Comparison of ENCODE assay signal across 8 cellular contexts in the genomic region with DNA sequence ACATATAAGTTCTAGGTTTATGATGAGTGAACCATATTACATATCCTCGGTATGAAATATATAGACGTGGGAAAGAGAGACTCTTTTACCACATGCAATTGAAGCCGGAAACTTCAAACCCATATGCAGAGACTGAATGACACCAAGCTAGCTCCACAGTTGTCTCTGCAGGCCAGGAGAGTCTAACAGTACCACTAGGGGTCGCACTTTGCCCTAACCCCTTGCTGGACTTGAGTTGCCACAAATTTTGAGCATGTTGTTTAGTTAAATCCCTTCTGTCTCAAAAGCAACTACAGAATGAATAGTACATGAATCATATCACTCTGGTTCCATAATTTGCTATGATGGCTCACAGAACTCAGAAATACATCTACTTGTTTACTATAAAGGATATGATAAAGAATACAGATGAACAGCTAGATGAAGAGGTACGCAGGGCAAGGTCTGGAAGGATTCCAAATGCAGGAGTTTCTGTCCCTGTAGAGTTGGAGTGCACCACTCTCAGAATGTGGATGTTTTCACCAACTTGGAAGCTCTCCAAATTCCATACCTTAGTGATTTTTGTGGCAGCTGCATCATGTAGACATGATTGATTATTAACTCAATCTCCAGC.
DNase-seq lines count a peak whose midpoint lies in the region; ATAC-seq and TF ChIP-seq lines count a peak whose summit lies in the region.

No MANE protein-coding gene starts in this region.

- H3K9me2 ChIP-seq in DOHH2 (replicated peaks; ENCODE audit: control insufficient read depth, low read length): no peaks in the 10 kb centered on the region

- H4K20me1 ChIP-seq in DOHH2 (ENCODE audit: control insufficient read depth, insufficient read depth, low read depth, low read length): no peaks in the 10 kb centered on the region

- no peak overlapping the region for H3K27ac ChIP-seq in DOHH2 (ENCODE audit: low read depth, low read length)
- no peak overlapping the region for H3K27ac ChIP-seq in caudate nucleus (ENCODE audit: low read depth, low read length)

- TF ChIP-seq CTCF in DOHH2 (IDR thresholded peaks at IDR 0.05; ENCODE audit: low read depth, low read length, poor library complexity, severe bottlenecking) (peak; percentile 99), kidney epithelial cell (IDR thresholded peaks at IDR 0.05; ENCODE audit: insufficient read depth, low read length, poor library complexity, severe bottlenecking) (peak; percentile 78)

- H3K4me3 ChIP-seq in DOHH2 (ENCODE audit: low read length) (no peak overlapping the region), kidney epithelial cell (ENCODE audit: low read depth, low read length) (no peak overlapping the region)

- peaks cover 17% of the 10 kb centered on the region for H3K27me3 ChIP-seq in DOHH2 (ENCODE audit: control insufficient read depth, low read length)
- no peaks in the 10 kb centered on the region for H3K27me3 ChIP-seq in kidney epithelial cell (ENCODE audit: control insufficient read depth, insufficient read depth, low read length)

- H3K27ac Mint-ChIP-seq in activated naive CD4-positive, alpha-beta T cell treated with anti-CD3 and anti-CD28 coated beads, Interleukin-2, amount 50 U/mL, for 72 hours: no peak overlapping the region

- DNase-seq in RPMI7951 (ENCODE audit: low read depth) (peak; percentile 62), kidney epithelial cell (ENCODE audit: low read depth) (peak; percentile 2), caudate nucleus (lab: John Stamatoyannopoulos, UW) (no peak)
- peak in 1 of 2 donors; percentile 71 for DNase-seq in activated naive CD4-positive, alpha-beta T cell treated with anti-CD3 and anti-CD28 coated beads, Interleukin-2, amount 50 U/mL, for 72 hours (ENCODE audit: low spot score in 2 of 2)
- DNase-seq in stimulated activated CD8-positive, alpha-beta memory T cell treated with anti-CD3 and anti-CD28 coated beads, Interleukin-4, amount 100 ng/mL, for 4 hours (ENCODE audit: low read depth in 2 of 2, low spot score in 1 of 2): peak; percentile 1 to 6

- peak; percentile 85 for ATAC-seq in GM19372 (IDR thresholded peaks at IDR 0.05; ENCODE audit: low read depth, unreplicated experiment)
- ATAC-seq in HG03442 (IDR thresholded peaks at IDR 0.05; ENCODE audit: unreplicated experiment): peak; percentile 83
- peak; percentile 77 to 89 for ATAC-seq in activated naive CD4-positive, alpha-beta T cell treated with anti-CD3 and anti-CD28 coated beads, Interleukin-2, amount 50 U/mL, for 72 hours

- no peaks in the 10 kb centered on the region for H3K4me1 ChIP-seq in DOHH2 (ENCODE audit: control insufficient read depth, low read length)

- no peak overlapping the region for H3K4me2 ChIP-seq in DOHH2 (ENCODE audit: low read length)

- H3F3A ChIP-seq in DOHH2 (ENCODE audit: control insufficient read depth, insufficient read depth): no peaks in the 10 kb centered on the region

- no peaks in the 10 kb centered on the region for H3K79me2 ChIP-seq in DOHH2 (ENCODE audit: control insufficient read depth, low read length)

- H3K9me3 ChIP-seq in DOHH2 (ENCODE audit: control insufficient read depth, insufficient read depth, low read length): no peaks in the 10 kb centered on the region

- no peaks in the 10 kb centered on the region for H3K36me3 Mint-ChIP-seq in activated naive CD4-positive, alpha-beta T cell treated with anti-CD3 and anti-CD28 coated beads, Interleukin-2, amount 50 U/mL, for 72 hours

- no peaks in the 10 kb centered on the region for H3K9me3 Mint-ChIP-seq in activated naive CD4-positive, alpha-beta T cell treated with anti-CD3 and anti-CD28 coated beads, Interleukin-2, amount 50 U/mL, for 72 hours

- no peaks in the 10 kb centered on the region for H3K36me3 ChIP-seq in DOHH2 (ENCODE audit: control insufficient read depth, low read length)
- no peaks in the 10 kb centered on the region for H3K36me3 ChIP-seq in kidney epithelial cell (ENCODE audit: control insufficient read depth, insufficient read depth, low read length)

Comparison
In these comparisons a context has a peak if more than half of its experiments do, and no peak if none do; other contexts are left out.
1. DNase-seq: peak in RPMI7951 (single experiment), kidney epithelial cell (single experiment) and stimulated activated CD8-positive, alpha-beta memory T cell treated with anti-CD3 and anti-CD28 coated beads, Interleukin-4, amount 100 ng/mL, for 4 hours (2 of 2); none in caudate nucleus (0 of 61).
2. Peak in every context shown above with its lines, with median percentiles within 50 percentile points of each other: ATAC-seq.